In genomic region chr3:38121451-38121831, GRCh38 we compare ENCODE assay signal across 1 cellular context.
TF ChIP-seq lines count a peak whose summit lies in the region.

No MANE protein-coding gene starts in this region.

TF ChIP-seq in HepG2, 621 proteins besides CTCF, POLR2A, EP300 and RAD21 (continued from another document):
- TF ChIP-seq, protein P1, sequence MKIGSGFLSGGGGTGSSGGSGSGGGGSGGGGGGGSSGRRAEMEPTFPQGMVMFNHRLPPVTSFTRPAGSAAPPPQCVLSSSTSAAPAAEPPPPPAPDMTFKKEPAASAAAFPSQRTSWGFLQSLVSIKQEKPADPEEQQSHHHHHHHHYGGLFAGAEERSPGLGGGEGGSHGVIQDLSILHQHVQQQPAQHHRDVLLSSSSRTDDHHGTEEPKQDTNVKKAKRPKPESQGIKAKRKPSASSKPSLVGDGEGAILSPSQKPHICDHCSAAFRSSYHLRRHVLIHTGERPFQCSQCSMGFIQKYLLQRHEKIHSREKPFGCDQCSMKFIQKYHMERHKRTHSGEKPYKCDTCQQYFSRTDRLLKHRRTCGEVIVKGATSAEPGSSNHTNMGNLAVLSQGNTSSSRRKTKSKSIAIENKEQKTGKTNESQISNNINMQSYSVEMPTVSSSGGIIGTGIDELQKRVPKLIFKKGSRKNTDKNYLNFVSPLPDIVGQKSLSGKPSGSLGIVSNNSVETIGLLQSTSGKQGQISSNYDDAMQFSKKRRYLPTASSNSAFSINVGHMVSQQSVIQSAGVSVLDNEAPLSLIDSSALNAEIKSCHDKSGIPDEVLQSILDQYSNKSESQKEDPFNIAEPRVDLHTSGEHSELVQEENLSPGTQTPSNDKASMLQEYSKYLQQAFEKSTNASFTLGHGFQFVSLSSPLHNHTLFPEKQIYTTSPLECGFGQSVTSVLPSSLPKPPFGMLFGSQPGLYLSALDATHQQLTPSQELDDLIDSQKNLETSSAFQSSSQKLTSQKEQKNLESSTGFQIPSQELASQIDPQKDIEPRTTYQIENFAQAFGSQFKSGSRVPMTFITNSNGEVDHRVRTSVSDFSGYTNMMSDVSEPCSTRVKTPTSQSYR (CRISPR knock-in tag; IDR thresholded peaks at IDR 0.05; ENCODE audit: borderline replicate concordance) = no peak
- TF ChIP-seq, protein P2, sequence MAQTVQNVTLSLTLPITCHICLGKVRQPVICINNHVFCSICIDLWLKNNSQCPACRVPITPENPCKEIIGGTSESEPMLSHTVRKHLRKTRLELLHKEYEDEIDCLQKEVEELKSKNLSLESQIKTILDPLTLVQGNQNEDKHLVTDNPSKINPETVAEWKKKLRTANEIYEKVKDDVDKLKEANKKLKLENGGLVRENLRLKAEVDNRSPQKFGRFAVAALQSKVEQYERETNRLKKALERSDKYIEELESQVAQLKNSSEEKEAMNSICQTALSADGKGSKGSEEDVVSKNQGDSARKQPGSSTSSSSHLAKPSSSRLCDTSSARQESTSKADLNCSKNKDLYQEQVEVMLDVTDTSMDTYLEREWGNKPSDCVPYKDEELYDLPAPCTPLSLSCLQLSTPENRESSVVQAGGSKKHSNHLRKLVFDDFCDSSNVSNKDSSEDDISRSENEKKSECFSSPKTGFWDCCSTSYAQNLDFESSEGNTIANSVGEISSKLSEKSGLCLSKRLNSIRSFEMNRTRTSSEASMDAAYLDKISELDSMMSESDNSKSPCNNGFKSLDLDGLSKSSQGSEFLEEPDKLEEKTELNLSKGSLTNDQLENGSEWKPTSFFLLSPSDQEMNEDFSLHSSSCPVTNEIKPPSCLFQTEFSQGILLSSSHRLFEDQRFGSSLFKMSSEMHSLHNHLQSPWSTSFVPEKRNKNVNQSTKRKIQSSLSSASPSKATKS (CRISPR knock-in tag; IDR thresholded peaks at IDR 0.05) = no peak
- TF ChIP-seq ZNF280B (CRISPR knock-in tag; IDR thresholded peaks at IDR 0.05; ENCODE audit: borderline replicate concordance) = no peak
- TF ChIP-seq RBFOX2 (IDR thresholded peaks at IDR 0.05; ENCODE audit: low read depth, low read length) = peak; percentile 74
- TF ChIP-seq, protein P3, sequence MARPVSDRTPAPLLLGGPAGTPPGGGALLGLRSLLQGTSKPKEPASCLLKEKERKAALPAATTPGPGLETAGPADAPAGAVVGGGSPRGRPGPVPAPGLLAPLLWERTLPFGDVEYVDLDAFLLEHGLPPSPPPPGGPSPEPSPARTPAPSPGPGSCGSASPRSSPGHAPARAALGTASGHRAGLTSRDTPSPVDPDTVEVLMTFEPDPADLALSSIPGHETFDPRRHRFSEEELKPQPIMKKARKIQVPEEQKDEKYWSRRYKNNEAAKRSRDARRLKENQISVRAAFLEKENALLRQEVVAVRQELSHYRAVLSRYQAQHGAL (CRISPR knock-in tag; IDR thresholded peaks at IDR 0.05; ENCODE audit: not compliant biosample characterization) = no peak
- TF ChIP-seq, protein P4, sequence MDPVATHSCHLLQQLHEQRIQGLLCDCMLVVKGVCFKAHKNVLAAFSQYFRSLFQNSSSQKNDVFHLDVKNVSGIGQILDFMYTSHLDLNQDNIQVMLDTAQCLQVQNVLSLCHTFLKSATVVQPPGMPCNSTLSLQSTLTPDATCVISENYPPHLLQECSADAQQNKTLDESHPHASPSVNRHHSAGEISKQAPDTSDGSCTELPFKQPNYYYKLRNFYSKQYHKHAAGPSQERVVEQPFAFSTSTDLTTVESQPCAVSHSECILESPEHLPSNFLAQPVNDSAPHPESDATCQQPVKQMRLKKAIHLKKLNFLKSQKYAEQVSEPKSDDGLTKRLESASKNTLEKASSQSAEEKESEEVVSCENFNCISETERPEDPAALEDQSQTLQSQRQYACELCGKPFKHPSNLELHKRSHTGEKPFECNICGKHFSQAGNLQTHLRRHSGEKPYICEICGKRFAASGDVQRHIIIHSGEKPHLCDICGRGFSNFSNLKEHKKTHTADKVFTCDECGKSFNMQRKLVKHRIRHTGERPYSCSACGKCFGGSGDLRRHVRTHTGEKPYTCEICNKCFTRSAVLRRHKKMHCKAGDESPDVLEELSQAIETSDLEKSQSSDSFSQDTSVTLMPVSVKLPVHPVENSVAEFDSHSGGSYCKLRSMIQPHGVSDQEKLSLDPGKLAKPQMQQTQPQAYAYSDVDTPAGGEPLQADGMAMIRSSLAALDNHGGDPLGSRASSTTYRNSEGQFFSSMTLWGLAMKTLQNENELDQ (CRISPR knock-in tag; IDR thresholded peaks at IDR 0.05; ENCODE audit: borderline replicate concordance) = no peak
- no peak for TF ChIP-seq FOXP1 (IDR thresholded peaks at IDR 0.05)
- no peak for TF ChIP-seq FOXP1 (CRISPR knock-in tag; IDR thresholded peaks at IDR 0.05)
